In the genomic region with DNA sequence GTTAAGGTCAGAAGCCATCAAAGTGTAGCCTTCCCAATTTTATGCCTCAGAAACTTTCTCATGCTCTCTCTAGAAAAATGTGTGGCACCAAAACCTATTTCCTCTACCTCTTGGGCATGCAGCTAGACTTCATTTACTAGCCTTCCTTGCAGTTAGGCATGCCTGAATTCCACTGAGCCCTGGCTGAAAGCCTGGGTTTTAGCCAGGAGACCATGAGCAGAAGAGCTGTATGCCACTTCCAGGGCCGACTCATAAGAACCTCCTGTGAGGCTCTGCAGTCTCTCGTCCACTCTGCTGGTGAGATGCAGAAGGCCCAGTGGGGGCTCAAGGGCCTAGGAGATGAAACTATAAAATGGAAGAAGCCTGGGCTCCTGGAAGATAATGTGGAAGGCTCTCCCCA, we compare ENCODE assay signal across 15 cellular contexts.
"Had no signal": no experiment of that assay in that cellular context is flagged by ENCODE, and none has a peak within 500 bp of the region (broad histone marks: within the 10 kb centered on the region; RNA-seq: fewer than 3 reads in every experiment).

No MANE protein-coding gene starts in this region.

- H3K27ac Mint-ChIP-seq: activated naive CD4-positive, alpha-beta T cell treated with anti-CD3 and anti-CD28 coated beads, Interleukin-2, amount 50 U/mL, for 72 hours; neural progenitor cell had no signal

- H3K27me3 ChIP-seq: dorsolateral prefrontal cortex, foreskin keratinocyte, heart right ventricle, neural progenitor cell, right atrium auricular region, stomach, uterus had no signal

- H3K9me3 Mint-ChIP-seq: activated naive CD4-positive, alpha-beta T cell treated with anti-CD3 and anti-CD28 coated beads, Interleukin-2, amount 50 U/mL, for 72 hours; activated T-cell treated with anti-CD3 and anti-CD28 coated beads, Interleukin-2, amount 50 U/mL, for 4 hours; neural progenitor cell had no signal

- ATAC-seq: activated CD4-positive, CD25-positive, alpha-beta regulatory T cell treated with anti-CD3 and anti-CD28 coated beads, Interleukin-2, amount 50 U/mL, for 24 hours; activated naive CD4-positive, alpha-beta T cell treated with anti-CD3 and anti-CD28 coated beads, Interleukin-2, amount 50 U/mL, for 72 hours; activated T-cell treated with anti-CD3 and anti-CD28 coated beads, Interleukin-2, amount 50 U/mL, for 4 hours; heart right ventricle had no signal

- FAIRE-seq: kidney had no signal

- H3K9me3 ChIP-seq: heart right ventricle, right atrium auricular region, stomach, uterus had no signal

- H3K4me3 ChIP-seq: dorsolateral prefrontal cortex, heart right ventricle, neural progenitor cell, right atrium auricular region, skin epidermis, stomach, uterus had no signal

- H3K4me1 ChIP-seq: heart right ventricle, right atrium auricular region had no signal

- H3K27ac ChIP-seq: dorsolateral prefrontal cortex, foreskin keratinocyte, heart right ventricle, neural progenitor cell, right atrium auricular region, stomach had no signal

- H3K36me3 Mint-ChIP-seq: activated naive CD4-positive, alpha-beta T cell treated with anti-CD3 and anti-CD28 coated beads, Interleukin-2, amount 50 U/mL, for 72 hours had no signal

- H3K4me3 Mint-ChIP-seq: activated T-cell treated with anti-CD3 and anti-CD28 coated beads, Interleukin-2, amount 50 U/mL, for 4 hours; neural progenitor cell had no signal

- H3K36me3 ChIP-seq: heart right ventricle, neural progenitor cell, right atrium auricular region, stomach, uterus had no signal

- DNase-seq: activated CD4-positive, alpha-beta T cell treated with anti-CD3 and anti-CD28 coated beads, Interleukin-2, amount 50 U/mL, for 48 hours; activated effector memory CD4-positive, alpha-beta T cell treated with anti-CD3 and anti-CD28 coated beads, Interleukin-2, amount 50 U/mL, for 16 hours; activated T-cell treated with anti-CD3 and anti-CD28 coated beads, Interleukin-2, amount 50 U/mL, for 4 hours; dorsolateral prefrontal cortex; heart right ventricle; kidney; posterior cingulate gyrus; stomach; uterus had no signal
